ENCODE assay signal across 2 cellular contexts in the genomic region with DNA sequence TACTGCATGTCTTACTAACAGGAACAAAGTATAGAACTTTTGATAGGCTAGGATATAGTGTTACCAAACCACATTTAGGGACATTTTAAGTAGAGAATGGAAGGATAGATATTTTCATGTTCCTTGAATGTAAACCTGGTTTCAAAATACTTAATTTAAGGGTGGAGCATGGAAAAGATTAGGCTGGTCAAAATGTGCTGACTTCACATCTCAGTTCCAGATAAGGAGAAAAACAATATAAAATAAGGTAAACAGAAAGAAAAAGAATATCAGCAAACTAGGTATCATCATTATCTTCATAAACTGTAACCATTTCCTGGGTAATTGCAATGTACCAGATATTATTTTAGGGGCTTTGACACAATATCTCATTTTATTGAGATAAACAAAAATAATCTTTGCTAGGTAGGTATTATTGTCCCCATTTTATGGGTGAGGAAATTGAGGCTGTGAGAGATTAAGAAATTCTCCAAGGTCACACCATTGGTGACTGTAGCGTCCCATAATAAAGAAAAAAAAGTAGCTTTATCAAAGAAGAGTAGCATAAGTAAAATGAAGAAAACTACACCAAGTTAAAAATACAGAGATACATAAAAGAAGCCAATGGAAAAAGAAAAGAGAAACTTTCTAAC.
A peak's percentile ranks its signal among the peaks of the same experiment; 100 is the strongest.
TF ChIP-seq lines count a peak whose summit lies in the region.

No MANE protein-coding gene starts in this region.

TF ChIP-seq in HepG2, 621 proteins besides CTCF, POLR2A, EP300 and RAD21:
- TF ChIP-seq NFKB2 (CRISPR knock-in tag; IDR thresholded peaks at IDR 0.05; ENCODE audit: borderline replicate concordance) = no peak
- TF ChIP-seq MAFK (conservative IDR thresholded peaks at IDR 0.05 in 1 of 2, IDR thresholded peaks at IDR 0.05 in 1 of 2; ENCODE audit: low read length in 2 of 2) = peak; percentile 22 to 49; a peak in 2 of 4 replicates
- no peak for TF ChIP-seq TBX2 (CRISPR knock-in tag; IDR thresholded peaks at IDR 0.05; ENCODE audit: borderline replicate concordance)
- TF ChIP-seq PAXIP1 (CRISPR knock-in tag; conservative IDR thresholded peaks at IDR 0.05) = no peak
- TF ChIP-seq SMAD1 (CRISPR knock-in tag; IDR thresholded peaks at IDR 0.05; ENCODE audit: borderline replicate concordance, low read depth) = no peak
- 0 out of 2 replicates have a peak, but pooled peaks have one; percentile 1 for TF ChIP-seq MAFF (IDR thresholded peaks at IDR 0.05; ENCODE audit: low read depth, low read length)

TF ChIP-seq in K562, 482 proteins besides CTCF, POLR2A, EP300 and RAD21:
- peak; percentile 81 for TF ChIP-seq ADNP (tag; IDR thresholded peaks at IDR 0.05)
- no peak for TF ChIP-seq ZNF165 (CRISPR knock-in tag; IDR thresholded peaks at IDR 0.05; ENCODE audit: borderline replicate concordance)
- no peak for TF ChIP-seq LCOR (CRISPR knock-in tag; IDR thresholded peaks at IDR 0.05)
- 0 out of 2 replicates have a peak, but pooled peaks have one; percentile 15 for TF ChIP-seq ESRRA (IDR thresholded peaks at IDR 0.05; ENCODE audit: borderline replicate concordance, low read depth)
- no peak for TF ChIP-seq CBX2 (IDR thresholded peaks at IDR 0.05; ENCODE audit: insufficient read depth, low read length, poor library complexity, severe bottlenecking)
- TF ChIP-seq TRIM25 (IDR thresholded peaks at IDR 0.05; ENCODE audit: borderline replicate concordance) = no peak
- TF ChIP-seq MAFG (tag; conservative IDR thresholded peaks at IDR 0.05) = peak; percentile 75
- no peak for TF ChIP-seq ELF2 (CRISPR knock-in tag; IDR thresholded peaks at IDR 0.05)
- TF ChIP-seq, protein P1, sequence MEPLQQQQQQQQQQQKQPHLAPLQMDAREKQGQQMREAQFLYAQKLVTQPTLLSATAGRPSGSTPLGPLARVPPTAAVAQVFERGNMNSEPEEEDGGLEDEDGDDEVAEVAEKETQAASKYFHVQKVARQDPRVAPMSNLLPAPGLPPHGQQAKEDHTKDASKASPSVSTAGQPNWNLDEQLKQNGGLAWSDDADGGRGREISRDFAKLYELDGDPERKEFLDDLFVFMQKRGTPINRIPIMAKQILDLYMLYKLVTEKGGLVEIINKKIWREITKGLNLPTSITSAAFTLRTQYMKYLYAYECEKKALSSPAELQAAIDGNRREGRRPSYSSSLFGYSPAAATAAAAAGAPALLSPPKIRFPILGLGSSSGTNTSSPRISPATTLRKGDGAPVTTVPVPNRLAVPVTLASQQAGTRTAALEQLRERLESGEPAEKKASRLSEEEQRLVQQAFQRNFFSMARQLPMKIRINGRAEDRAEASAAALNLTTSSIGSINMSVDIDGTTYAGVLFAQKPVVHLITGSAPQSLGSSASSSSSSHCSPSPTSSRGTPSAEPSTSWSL (CRISPR knock-in tag; IDR thresholded peaks at IDR 0.05; ENCODE audit: borderline replicate concordance) = no peak
- peak; percentile 83 for TF ChIP-seq ZNF316 (IDR thresholded peaks at IDR 0.05)
- TF ChIP-seq ZNF551 (CRISPR knock-in tag; IDR thresholded peaks at IDR 0.05) = no peak
- TF ChIP-seq HLTF (IDR thresholded peaks at IDR 0.05) = no peak
- no peak for TF ChIP-seq LARP7 (IDR thresholded peaks at IDR 0.05)
- TF ChIP-seq NEUROD1 (IDR thresholded peaks at IDR 0.05; ENCODE audit: borderline replicate concordance, low read depth, low read length, partially characterized antibody) = no peak
- no peak for TF ChIP-seq CEBPB (tag; IDR thresholded peaks at IDR 0.05)
- TF ChIP-seq L3MBTL2 (IDR thresholded peaks at IDR 0.05) = no peak
- no peak for TF ChIP-seq ZNF507 (tag; conservative IDR thresholded peaks at IDR 0.05)
- peak; percentile 93 for TF ChIP-seq RBM25 (IDR thresholded peaks at IDR 0.05; ENCODE audit: low read depth, low read length, severe bottlenecking)
- no peak for TF ChIP-seq GATA2 (CRISPR knock-in tag; IDR thresholded peaks at IDR 0.05)
- no peak for TF ChIP-seq ELF1 (tag; IDR thresholded peaks at IDR 0.05)
- TF ChIP-seq NR4A1 (CRISPR knock-in tag; IDR thresholded peaks at IDR 0.05) = no peak
- TF ChIP-seq NR4A1 (tag; IDR thresholded peaks at IDR 0.05) = no peak
- TF ChIP-seq, protein P2, sequence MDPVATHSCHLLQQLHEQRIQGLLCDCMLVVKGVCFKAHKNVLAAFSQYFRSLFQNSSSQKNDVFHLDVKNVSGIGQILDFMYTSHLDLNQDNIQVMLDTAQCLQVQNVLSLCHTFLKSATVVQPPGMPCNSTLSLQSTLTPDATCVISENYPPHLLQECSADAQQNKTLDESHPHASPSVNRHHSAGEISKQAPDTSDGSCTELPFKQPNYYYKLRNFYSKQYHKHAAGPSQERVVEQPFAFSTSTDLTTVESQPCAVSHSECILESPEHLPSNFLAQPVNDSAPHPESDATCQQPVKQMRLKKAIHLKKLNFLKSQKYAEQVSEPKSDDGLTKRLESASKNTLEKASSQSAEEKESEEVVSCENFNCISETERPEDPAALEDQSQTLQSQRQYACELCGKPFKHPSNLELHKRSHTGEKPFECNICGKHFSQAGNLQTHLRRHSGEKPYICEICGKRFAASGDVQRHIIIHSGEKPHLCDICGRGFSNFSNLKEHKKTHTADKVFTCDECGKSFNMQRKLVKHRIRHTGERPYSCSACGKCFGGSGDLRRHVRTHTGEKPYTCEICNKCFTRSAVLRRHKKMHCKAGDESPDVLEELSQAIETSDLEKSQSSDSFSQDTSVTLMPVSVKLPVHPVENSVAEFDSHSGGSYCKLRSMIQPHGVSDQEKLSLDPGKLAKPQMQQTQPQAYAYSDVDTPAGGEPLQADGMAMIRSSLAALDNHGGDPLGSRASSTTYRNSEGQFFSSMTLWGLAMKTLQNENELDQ (CRISPR knock-in tag; IDR thresholded peaks at IDR 0.05; ENCODE audit: borderline replicate concordance) = no peak
- TF ChIP-seq MYC (IDR thresholded peaks at IDR 0.05; ENCODE audit: low read depth, low read length) = no peak
- no peak for TF ChIP-seq MYC (CRISPR knock-in tag; IDR thresholded peaks at IDR 0.05; ENCODE audit: borderline replicate concordance, low read depth)
- TF ChIP-seq C11orf30 (IDR thresholded peaks at IDR 0.05; ENCODE audit: low read depth) = peak; percentile 75
- TF ChIP-seq SMARCB1 (IDR thresholded peaks at IDR 0.05; ENCODE audit: insufficient read length, low read depth) = no peak
- no peak for TF ChIP-seq FOXJ2 (tag; IDR thresholded peaks at IDR 0.05)
- TF ChIP-seq ETV5 (CRISPR knock-in tag; IDR thresholded peaks at IDR 0.05; ENCODE audit: low read depth) = no peak
- TF ChIP-seq, protein P3, sequence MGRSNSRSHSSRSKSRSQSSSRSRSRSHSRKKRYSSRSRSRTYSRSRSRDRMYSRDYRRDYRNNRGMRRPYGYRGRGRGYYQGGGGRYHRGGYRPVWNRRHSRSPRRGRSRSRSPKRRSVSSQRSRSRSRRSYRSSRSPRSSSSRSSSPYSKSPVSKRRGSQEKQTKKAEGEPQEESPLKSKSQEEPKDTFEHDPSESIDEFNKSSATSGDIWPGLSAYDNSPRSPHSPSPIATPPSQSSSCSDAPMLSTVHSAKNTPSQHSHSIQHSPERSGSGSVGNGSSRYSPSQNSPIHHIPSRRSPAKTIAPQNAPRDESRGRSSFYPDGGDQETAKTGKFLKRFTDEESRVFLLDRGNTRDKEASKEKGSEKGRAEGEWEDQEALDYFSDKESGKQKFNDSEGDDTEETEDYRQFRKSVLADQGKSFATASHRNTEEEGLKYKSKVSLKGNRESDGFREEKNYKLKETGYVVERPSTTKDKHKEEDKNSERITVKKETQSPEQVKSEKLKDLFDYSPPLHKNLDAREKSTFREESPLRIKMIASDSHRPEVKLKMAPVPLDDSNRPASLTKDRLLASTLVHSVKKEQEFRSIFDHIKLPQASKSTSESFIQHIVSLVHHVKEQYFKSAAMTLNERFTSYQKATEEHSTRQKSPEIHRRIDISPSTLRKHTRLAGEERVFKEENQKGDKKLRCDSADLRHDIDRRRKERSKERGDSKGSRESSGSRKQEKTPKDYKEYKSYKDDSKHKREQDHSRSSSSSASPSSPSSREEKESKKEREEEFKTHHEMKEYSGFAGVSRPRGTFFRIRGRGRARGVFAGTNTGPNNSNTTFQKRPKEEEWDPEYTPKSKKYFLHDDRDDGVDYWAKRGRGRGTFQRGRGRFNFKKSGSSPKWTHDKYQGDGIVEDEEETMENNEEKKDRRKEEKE (IDR thresholded peaks at IDR 0.05; ENCODE audit: borderline replicate concordance in 1 of 2, control insufficient read depth in 1 of 2, low read depth in 2 of 2, low read length in 1 of 2) = no peak
- TF ChIP-seq PBX2 (CRISPR knock-in tag; IDR thresholded peaks at IDR 0.05; ENCODE audit: low read depth) = no peak
- no peak for TF ChIP-seq PBX2 (tag; conservative IDR thresholded peaks at IDR 0.05; ENCODE audit: low read depth)
- no peak for TF ChIP-seq SREBF2 (CRISPR knock-in tag; IDR thresholded peaks at IDR 0.05)
- TF ChIP-seq ATF7 (IDR thresholded peaks at IDR 0.05) = no peak
- TF ChIP-seq BCOR (IDR thresholded peaks at IDR 0.05) = peak; percentile 66; the same call in 1 of the 2 replicates
